In genomic region chr15:89794627-89795241, GRCh38 we compare ENCODE assay signal across 11 cellular contexts. TPM values are rescaled to one million over a fixed set of nuclear protein-coding genes. Genes with fewer than 3 reads are reported as not detected.
DNase-seq lines count a peak whose midpoint lies in the region; ATAC-seq, FAIRE-seq and TF ChIP-seq lines count a peak whose summit lies in the region.
"Had no signal": no experiment of that assay in that cellular context is flagged by ENCODE, and none has a peak within 500 bp of the region (broad histone marks: within the 10 kb centered on the region; RNA-seq: fewer than 3 reads in every experiment).

No MANE protein-coding gene starts in this region.

- peaks cover 3% of the 10 kb centered on the region for H4K20me1 ChIP-seq in astrocyte (ENCODE audit: insufficient read depth, low read length)

- peaks cover 43% of the 10 kb centered on the region for H3K27me3 Mint-ChIP-seq in astrocyte (ENCODE audit: low read depth, unreplicated experiment)

- H3K4me3 ChIP-seq in astrocyte (ENCODE audit: insufficient read depth, low read depth, low read length), result no peak overlapping the region

- peak overlapping the region; percentile 32 for H3K4me2 ChIP-seq in astrocyte (ENCODE audit: low read length)

- no peak overlapping the region for H3K4me3 Mint-ChIP-seq in astrocyte (ENCODE audit: unreplicated experiment)

- TF ChIP-seq CTCF in astrocyte (IDR thresholded peaks at IDR 0.05; ENCODE audit: insufficient read depth, low read depth, low read length), result no peak

- H3K79me2 ChIP-seq in astrocyte (ENCODE audit: insufficient read depth, low read length), result no peaks in the 10 kb centered on the region

- H3K4me1 ChIP-seq in astrocyte (ENCODE audit: insufficient read depth, low read length), result peaks cover 10% of the 10 kb centered on the region

- no peak overlapping the region for H3K27ac Mint-ChIP-seq in astrocyte (ENCODE audit: unreplicated experiment)

- no peaks in the 10 kb centered on the region for H3K9me3 ChIP-seq in astrocyte (ENCODE audit: insufficient read depth, low read depth, low read length)

- H3K36me3 Mint-ChIP-seq in astrocyte (ENCODE audit: low read depth, unreplicated experiment), result no peaks in the 10 kb centered on the region

- no peak overlapping the region for H3K9ac ChIP-seq in astrocyte (ENCODE audit: low read length)

- peaks cover 6% of the 10 kb centered on the region for H3K9me3 Mint-ChIP-seq in astrocyte (ENCODE audit: unreplicated experiment)

- DNase-seq in HT1080 (ENCODE audit: low read depth), result peak; percentile 58
- peak; percentile 42 for DNase-seq in astrocyte (ENCODE audit: low read depth)
- no peak for DNase-seq in Right ventricle myocardium superior
- peak; percentile 55 for DNase-seq in renal cortical epithelial cell (ENCODE audit: low read depth)
- DNase-seq in HTR-8/SVneo (ENCODE audit: insufficient read length, low spot score), result no peak
- no peak for DNase-seq in middle frontal gyrus (ENCODE audit: extremely low spot score, low spot score)
- DNase-seq: activated CD4-positive, alpha-beta T cell treated with anti-CD3 and anti-CD28 coated beads, Interleukin-2, amount 50 U/mL, for 48 hours; effector CD4-positive, alpha-beta T cell; T-helper 1 cell had no signal

- intact Hi-C loops in Right ventricle myocardium superior (cut with DNase I), result no loop called here

- H3K36me3 ChIP-seq in astrocyte (ENCODE audit: insufficient read depth, low read length), result peaks cover 35% of the 10 kb centered on the region

- ATAC-seq in Right ventricle myocardium superior (ENCODE audit: poor library complexity) (peak; percentile 56), HG02678 (IDR thresholded peaks at IDR 0.05; ENCODE audit: unreplicated experiment) (no peak)

- no peaks in the 10 kb centered on the region for H3K27me3 ChIP-seq in astrocyte (ENCODE audit: insufficient read depth, low read length)

- peaks cover 3% of the 10 kb centered on the region for H3K4me1 Mint-ChIP-seq in astrocyte (ENCODE audit: low read depth, unreplicated experiment)

- no peak overlapping the region for H2AFZ ChIP-seq in astrocyte (ENCODE audit: low read depth, low read length)

- peak; percentile 26 for FAIRE-seq in astrocyte (lab: Jason Lieb, UNC)
- no peak for FAIRE-seq in HTR-8/SVneo (lab: Jason Lieb, UNC)
- FAIRE-seq: GM12891 had no signal

- no peak overlapping the region for H3K27ac ChIP-seq in astrocyte (ENCODE audit: low read depth, low read length)

RNA-seq across cellular contexts. Expression of gene MESP2, which starts 18.6 kb away (rescaled TPM):
- not detected in 2 replicates for total RNA-seq in HT1080 (2014; rRNA removed; shearing (Covaris generic))
- not detected in 2 replicates for polyA plus RNA-seq in HT1080 (2015; cell fraction: cytosol; rRNA removed)
- not detected in 2 replicates for polyA plus RNA-seq in HT1080 (2015; cell fraction: nucleus; rRNA removed)
- not detected in 2 replicates for total RNA-seq in astrocyte
- 0.13 TPM for total RNA-seq in Right ventricle myocardium superior
- total RNA-seq in renal cortical epithelial cell, result not detected in 2 replicates

RNA-seq across cellular contexts. Expression of gene ANPEP, which starts 19.9 kb away (rescaled TPM):
- total RNA-seq in HT1080 (2014; rRNA removed; shearing (Covaris generic)), result 357 and 384 TPM in 2 replicates
- polyA plus RNA-seq in HT1080 (2015; cell fraction: cytosol; rRNA removed), result 340 and 361 TPM in 2 replicates
- 1,086 and 1,306 TPM in 2 replicates for polyA plus RNA-seq in HT1080 (2015; cell fraction: nucleus; rRNA removed)
- total RNA-seq in astrocyte (0.22 and 0.25 TPM in 2 replicates), Right ventricle myocardium superior (6.6 TPM), renal cortical epithelial cell (34.7 and 80.6 TPM in 2 replicates)

RNA-seq across cellular contexts. Expression of gene MESP1, which starts 43.7 kb away (rescaled TPM):
- 0.72 and 1.1 TPM in 2 replicates for total RNA-seq in HT1080 (2014; rRNA removed; shearing (Covaris generic))
- polyA plus RNA-seq in HT1080 (2015; cell fraction: cytosol; rRNA removed), result 1.7 and 2.5 TPM in 2 replicates
- polyA plus RNA-seq in HT1080 (2015; cell fraction: nucleus; rRNA removed), result 1.1 and 1.6 TPM in 2 replicates
- total RNA-seq in astrocyte, result not detected in 2 replicates
- 11.6 TPM for total RNA-seq in Right ventricle myocardium superior
- 0.45 and 0.69 TPM in 2 replicates for total RNA-seq in renal cortical epithelial cell

Comparison
In these comparisons a context has a peak if more than half of its experiments do, and no peak if none do; other contexts are left out.
1. DNase-seq: peak in HT1080 (single experiment), astrocyte (single experiment) and renal cortical epithelial cell (single experiment); none in Right ventricle myocardium superior (single experiment), HTR-8/SVneo (single experiment) and middle frontal gyrus (single experiment).